10 cellular contexts compared by ENCODE assay signal in the genomic region with DNA sequence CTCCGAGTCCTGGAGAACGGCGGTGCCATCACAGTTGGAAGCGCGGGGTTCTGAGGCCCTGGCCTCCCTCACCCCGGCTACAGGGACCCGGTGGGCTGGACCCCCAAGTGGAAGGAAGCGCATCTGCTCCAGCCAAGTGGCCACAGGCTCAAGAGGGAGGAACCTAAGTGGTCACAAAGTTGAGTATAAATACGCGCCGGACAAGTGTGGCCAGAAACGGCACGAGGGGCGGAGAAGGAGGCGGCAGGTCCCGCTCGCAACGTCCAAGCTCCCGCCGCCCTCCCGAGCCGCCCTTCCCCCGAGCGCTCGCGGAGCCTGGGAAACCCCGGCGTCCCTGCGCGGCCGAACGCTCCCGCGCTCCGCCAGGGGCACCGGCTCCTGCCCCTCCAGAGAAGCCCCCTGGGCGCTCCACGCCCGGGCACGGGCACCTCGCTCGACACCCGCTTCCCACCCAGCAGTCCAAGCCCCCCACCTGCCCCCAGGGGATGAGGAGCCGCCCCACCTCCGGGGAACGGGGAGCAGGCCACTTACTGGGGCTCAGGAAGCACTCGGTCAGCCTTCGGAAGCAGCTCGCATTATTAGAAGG. TPM values are rescaled to one million over a fixed set of nuclear protein-coding genes. Genes with fewer than 3 reads are reported as not detected.
A peak's percentile ranks its signal among the peaks of the same experiment; 100 is the strongest.
DNase-seq lines count a peak whose midpoint lies in the region; ATAC-seq and TF ChIP-seq lines count a peak whose summit lies in the region.
"Had no signal": no experiment of that assay in that cellular context is flagged by ENCODE, and none has a peak within 500 bp of the region (broad histone marks: within the 10 kb centered on the region; RNA-seq: fewer than 3 reads in every experiment).

No MANE protein-coding gene starts in this region.

- intact Hi-C loops in left ventricle myocardium inferior (cut with micrococcal nuclease) (loop anchor here (10.0 kb wide), 1 partner anchor 183 kb away; no protein-coding TSS in a partner anchor), psoas muscle (cut with DNase I) (no loop called here)

- H4K20me1 ChIP-seq in BLaER1 treated with 17β-estradiol and CSF1 and Interleukin-3, amounts not matched to agents 10 nM and 100 nM, result peaks cover 0 to 32% (median 22%) of the 10 kb centered on the region in 11 experiments; a peak in 14 of 22 replicates

- no peak overlapping the region for H3K27ac ChIP-seq in BLaER1 treated with 17β-estradiol and CSF1 and Interleukin-3, amounts not matched to agents 10 nM and 100 nM
- H3K27ac ChIP-seq in left ventricle myocardium inferior (replicated peaks) (peak overlapping the region; percentile 97), psoas muscle (no peak overlapping the region)

- TF ChIP-seq CTCF in left ventricle myocardium inferior (IDR thresholded peaks at IDR 0.05; ENCODE audit: borderline replicate concordance) (no peak), psoas muscle (IDR thresholded peaks at IDR 0.05) (no peak)

- DNase-seq in NT2/D1 (ENCODE audit: low read depth, low spot score), result no peak
- no peak for DNase-seq in left ventricle myocardium inferior
- no peak for DNase-seq in psoas muscle
- no peak for DNase-seq in middle frontal gyrus (ENCODE audit: extremely low spot score, low spot score)
- no peak for DNase-seq in NCI-H2227 (lab: John Stamatoyannopoulos, UW; ENCODE audit: unreplicated experiment)
- DNase-seq in GOT3 (lab: John Stamatoyannopoulos, UW), result no peak
- no peak for DNase-seq in mucosa of gallbladder (ENCODE audit: low spot score)
- DNase-seq: activated CD4-positive, alpha-beta T cell treated with anti-CD3 and anti-CD28 coated beads for 36 hours; EL had no signal

- peaks cover 8 to 28% (median 22%) of the 10 kb centered on the region in 11 experiments; a peak in 19 of 22 replicates for H3K9me3 ChIP-seq in BLaER1 treated with 17β-estradiol and CSF1 and Interleukin-3, amounts not matched to agents 10 nM and 100 nM (replicated peaks in 1 of 11)
- no peaks in the 10 kb centered on the region for H3K9me3 ChIP-seq in NT2/D1 (ENCODE audit: insufficient read depth, low read length)
- H3K9me3 ChIP-seq in left ventricle myocardium inferior (replicated peaks), result no peaks in the 10 kb centered on the region
- no peaks in the 10 kb centered on the region for H3K9me3 ChIP-seq in psoas muscle

- peak overlapping the region; percentile 94 to 99 (median 98) for H3K4me2 ChIP-seq in BLaER1 treated with 17β-estradiol and CSF1 and Interleukin-3, amounts not matched to agents 10 nM and 100 nM

- peaks cover 0 to 8% (median 7%) of the 10 kb centered on the region in 10 experiments; a peak in 13 of 20 replicates for H3K4me1 ChIP-seq in BLaER1 treated with 17β-estradiol and CSF1 and Interleukin-3, amounts not matched to agents 10 nM and 100 nM
- H3K4me1 ChIP-seq in NT2/D1 (ENCODE audit: insufficient read depth, insufficient read length) (no peaks in the 10 kb centered on the region), left ventricle myocardium inferior (peaks cover 69% of the 10 kb centered on the region), psoas muscle (peaks cover 12% of the 10 kb centered on the region)

- H3K36me3 ChIP-seq in BLaER1 treated with 17β-estradiol and CSF1 and Interleukin-3, amounts not matched to agents 10 nM and 100 nM, result no peaks in the 10 kb centered on the region
- H3K36me3 ChIP-seq in NT2/D1 (ENCODE audit: insufficient read depth, insufficient read length, low read length) (no peaks in the 10 kb centered on the region), left ventricle myocardium inferior (no peaks in the 10 kb centered on the region), psoas muscle (ENCODE audit: insufficient read depth in 1 of 2, low read depth in 1 of 2) (no peaks in the 10 kb centered on the region)

- no peak for ATAC-seq in psoas muscle

- 0 to 1% (median 1%) methylated on average over 23 to 49 of the region's 49 CpGs for WGBS in psoas muscle, 3 donors

- H3K9ac ChIP-seq in BLaER1 treated with 17β-estradiol and CSF1 and Interleukin-3, amounts not matched to agents 10 nM and 100 nM, result peak overlapping the region in 1 of 11 experiments; percentile 44; a peak in 1 of 22 replicates
- H3K9ac ChIP-seq in NT2/D1 (ENCODE audit: insufficient read length, low read depth), result peak overlapping the region; percentile 64

- peaks cover 59 to 73% (median 71%) of the 10 kb centered on the region in 11 experiments for H3K27me3 ChIP-seq in BLaER1 treated with 17β-estradiol and CSF1 and Interleukin-3, amounts not matched to agents 10 nM and 100 nM
- peaks cover 80% of the 10 kb centered on the region for H3K27me3 ChIP-seq in NT2/D1 (ENCODE audit: insufficient read depth, insufficient read length)
- H3K27me3 ChIP-seq in left ventricle myocardium inferior (ENCODE audit: low read depth), result peaks cover 28% of the 10 kb centered on the region
- H3K27me3 ChIP-seq in psoas muscle (ENCODE audit: insufficient read depth in 3 of 3, low read length in 2 of 3), result peaks cover 0 to 70% (median 18%) of the 10 kb centered on the region in 3 donors

- H3K4me3 ChIP-seq in BLaER1 treated with 17β-estradiol and CSF1 and Interleukin-3, amounts not matched to agents 10 nM and 100 nM, result peak overlapping the region; percentile 69 to 80 (median 72); a peak in 17 of 20 replicates
- H3K4me3 ChIP-seq in NT2/D1 (ENCODE audit: insufficient read length, low read depth), result peak overlapping the region; percentile 55
- peak overlapping the region; percentile 93 for H3K4me3 ChIP-seq in left ventricle myocardium inferior
- H3K4me3 ChIP-seq in psoas muscle, result peak overlapping the region; percentile 71

RNA-seq across cellular contexts. Expression of a gene that starts 1.5 kb away (rescaled TPM):
- total RNA-seq in left ventricle myocardium inferior (12.2 TPM), psoas muscle (1 to 10 TPM in 3 of 4 donors, under 1 TPM in 1; 0.74 to 3.6 (median 3.0) TPM), mucosa of gallbladder (29.0 TPM)
- 1 to 10 TPM in 2 of 3 donors, under 1 TPM in 1; 0.77 to 1.1 (median 1.1) TPM for polyA plus RNA-seq in psoas muscle
- total RNA-seq: activated CD4-positive, alpha-beta T cell treated with anti-CD3 and anti-CD28 coated beads for 36 hours had no signal
